1 cellular context compared by ENCODE assay signal in the genomic region with DNA sequence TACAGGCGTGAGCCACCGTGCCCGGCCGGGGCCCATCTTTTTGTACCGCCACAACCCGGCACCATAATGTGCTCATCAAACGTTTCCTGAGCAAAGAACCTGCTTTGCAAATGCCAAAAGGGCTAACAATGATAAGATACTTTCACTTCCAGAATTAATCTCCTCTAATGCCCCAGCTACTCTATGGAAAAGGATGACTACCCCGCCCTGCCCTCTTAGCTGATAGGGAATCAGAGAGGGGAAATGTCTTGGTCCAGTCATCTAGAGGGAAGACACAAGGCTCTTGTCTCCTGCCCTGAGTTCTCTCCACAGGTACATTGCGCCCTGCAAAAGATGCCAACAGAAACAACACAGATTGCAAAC.
TF ChIP-seq lines count a peak whose summit lies in the region.

No MANE protein-coding gene starts in this region.

TF ChIP-seq in liver, 16 proteins besides CTCF, POLR2A, EP300 and RAD21 (continued from another document):
- TF ChIP-seq MAX (IDR thresholded peaks at IDR 0.05) (no peak), FOXA1 (IDR thresholded peaks at IDR 0.05) (no peak), RXRA (IDR thresholded peaks at IDR 0.05) (no peak)
